Comparison of ENCODE assay signal across 11 cellular contexts in genomic region chr17:32116937-32117336, GRCh38.
"Had no signal": no experiment of that assay in that cellular context is flagged by ENCODE, and none has a peak within 500 bp of the region (broad histone marks: within the 10 kb centered on the region; RNA-seq: fewer than 3 reads in every experiment).

No MANE protein-coding gene starts in this region.

- ATAC-seq: activated CD4-positive, CD25-positive, alpha-beta regulatory T cell treated with anti-CD3 and anti-CD28 coated beads, Interleukin-2, amount 50 U/mL, for 24 hours; natural killer cell had no signal

- H3K27ac Mint-ChIP-seq: natural killer cell had no signal

- H3K27ac ChIP-seq: neutrophil, tibial artery had no signal

- H3K9me3 ChIP-seq: neutrophil, tibial artery had no signal

- H3K4me3 ChIP-seq: tibial artery had no signal

- H3K36me3 Mint-ChIP-seq: natural killer cell had no signal

- H3K36me3 ChIP-seq: neutrophil, tibial artery had no signal

- DNase-seq: activated CD4-positive, alpha-beta T cell treated with anti-CD3 and anti-CD28 coated beads, Interleukin-2, amount 50 U/mL, for 1 hour; activated naive CD4-positive, alpha-beta T cell treated with anti-CD3 and anti-CD28 coated beads, Interleukin-2, amount 50 U/mL, for 16 hours; activated T-cell treated with anti-CD3 and anti-CD28 coated beads for 4 hours; kidney glomerular epithelial cell; mesenchymal stem cell; natural killer cell; retina; stimulated activated CD4-positive, alpha-beta T cell treated with anti-CD3 and anti-CD28 coated beads, Interleukin-2, amount 100 ng/mL, for 48 hours; tibial artery had no signal

- H3K9me3 Mint-ChIP-seq: natural killer cell had no signal

- H3K4me3 Mint-ChIP-seq: natural killer cell had no signal
